20 cellular contexts compared by ENCODE assay signal in genomic region chr4:15413010-15413622, GRCh38. TPM values are rescaled to one million over a fixed set of nuclear protein-coding genes. Genes with fewer than 3 reads are reported as not detected.
DNase-seq lines count a peak whose midpoint lies in the region; ATAC-seq and TF ChIP-seq lines count a peak whose summit lies in the region.
"Had no signal": no experiment of that assay in that cellular context is flagged by ENCODE, and none has a peak within 500 bp of the region (broad histone marks: within the 10 kb centered on the region; RNA-seq: fewer than 3 reads in every experiment).

No MANE protein-coding gene starts in this region.

- H3K4me3 Mint-ChIP-seq in type B pancreatic cell = no peak overlapping the region
- H3K4me3 Mint-ChIP-seq: activated CD8-positive, alpha-beta memory T cell treated with anti-CD3 and anti-CD28 coated beads, Interleukin-2, amount 10 ng/mL, durations not matched to agents 7 days and 5 days had no signal

- no peak for TF ChIP-seq EP300 in sigmoid colon (IDR thresholded peaks at IDR 0.05)

- H2AFZ ChIP-seq in Loucy (ENCODE audit: low read length) = peak overlapping the region; percentile 29; the same call in 1 of the 2 replicates

- no peaks in the 10 kb centered on the region for H3K36me3 Mint-ChIP-seq in type B pancreatic cell
- H3K36me3 Mint-ChIP-seq: activated CD8-positive, alpha-beta memory T cell treated with anti-CD3 and anti-CD28 coated beads, Interleukin-2, amount 10 ng/mL, durations not matched to agents 7 days and 5 days had no signal

- peak; percentile 54 for DNase-seq in fibroblast of pulmonary artery (ENCODE audit: low read depth)
- DNase-seq in sigmoid colon = no peak
- DNase-seq in GF-D8 (lab: John Stamatoyannopoulos, UW) = no peak
- no peak for DNase-seq in Kasumi-1 (lab: John Stamatoyannopoulos, UW)
- no peak for DNase-seq in type B pancreatic cell (ENCODE audit: extremely low spot score, unreplicated experiment)
- DNase-seq: activated CD8-positive, alpha-beta memory T cell treated with anti-CD3 and anti-CD28 coated beads, Interleukin-2, amount 10 ng/mL, durations not matched to agents 7 days and 5 days; activated effector memory CD4-positive, alpha-beta T cell treated with anti-CD3 and anti-CD28 coated beads, Interleukin-2, amount 50 U/mL, for 16 hours; DMS79; NCI-H187; SIG-M5; stimulated activated CD4-positive, alpha-beta T cell treated with anti-CD3 and anti-CD28 coated beads, Interleukin-15, amount 100 ng/mL, for 24 hours had no signal

- peak overlapping the region; percentile 21 to 86 (median 67); a peak in 21 of 22 replicates for H3K4me2 ChIP-seq in BLaER1 treated with 17β-estradiol and CSF1 and Interleukin-3, amounts not matched to agents 10 nM and 100 nM
- no peak overlapping the region for H3K4me2 ChIP-seq in Loucy (ENCODE audit: low read depth, low read length, poor library complexity, severe bottlenecking)

- peaks cover 12% of the 10 kb centered on the region for H3K4me1 Mint-ChIP-seq in type B pancreatic cell (ENCODE audit: unreplicated experiment)

- H3K27ac ChIP-seq in BLaER1 treated with 17β-estradiol and CSF1 and Interleukin-3, amounts not matched to agents 10 nM and 100 nM = peak overlapping the region in 8 of 11 experiments; percentile 65 to 82 (median 76); a peak in 16 of 22 replicates
- peak overlapping the region in 3 of 4 donors; percentile 5 to 69 (median 69) for H3K27ac ChIP-seq in sigmoid colon

- H3K36me3 ChIP-seq in BLaER1 treated with 17β-estradiol and CSF1 and Interleukin-3, amounts not matched to agents 10 nM and 100 nM = no peaks in the 10 kb centered on the region; a peak in 1 of 22 replicates
- H3K36me3 ChIP-seq in Loucy (ENCODE audit: insufficient read depth, low read length) = no peaks in the 10 kb centered on the region
- H3K36me3 ChIP-seq in sigmoid colon = no peaks in the 10 kb centered on the region

- H4K20me1 ChIP-seq in BLaER1 treated with 17β-estradiol and CSF1 and Interleukin-3, amounts not matched to agents 10 nM and 100 nM = no peaks in the 10 kb centered on the region
- H4K20me1 ChIP-seq in Loucy (ENCODE audit: insufficient read depth, low read length, poor library complexity, severe bottlenecking) = no peaks in the 10 kb centered on the region

- no peak overlapping the region for H3K4me3 ChIP-seq in BLaER1 treated with 17β-estradiol and CSF1 and Interleukin-3, amounts not matched to agents 10 nM and 100 nM
- H3K4me3 ChIP-seq in Loucy (ENCODE audit: low read length, poor library complexity, severe bottlenecking) = no peak overlapping the region
- no peak overlapping the region for H3K4me3 ChIP-seq in fibroblast of pulmonary artery (replicated peaks; ENCODE audit: low read depth, low read length)
- H3K4me3 ChIP-seq in sigmoid colon = no peak overlapping the region

- no peak for ATAC-seq in HG02642 (IDR thresholded peaks at IDR 0.05; ENCODE audit: poor library complexity, unreplicated experiment)
- ATAC-seq: activated CD4-positive, CD25-positive, alpha-beta regulatory T cell treated with anti-CD3 and anti-CD28 coated beads, Interleukin-2, amount 50 U/mL, for 24 hours; activated CD8-positive, alpha-beta memory T cell treated with anti-CD3 and anti-CD28 coated beads, Interleukin-2, amount 10 ng/mL, durations not matched to agents 7 days and 5 days; HCT116 had no signal

- no peaks in the 10 kb centered on the region for H3K27me3 ChIP-seq in BLaER1 treated with 17β-estradiol and CSF1 and Interleukin-3, amounts not matched to agents 10 nM and 100 nM
- H3K27me3 ChIP-seq in Loucy (ENCODE audit: insufficient read depth, low read length, poor library complexity, severe bottlenecking) (no peaks in the 10 kb centered on the region), sigmoid colon (no peaks in the 10 kb centered on the region)

- no peak for TF ChIP-seq POLR2A in sigmoid colon (IDR thresholded peaks at IDR 0.05)

- peaks cover 0 to 10% (median 0%) of the 10 kb centered on the region in 11 experiments; a peak in 6 of 22 replicates for H3K9me3 ChIP-seq in BLaER1 treated with 17β-estradiol and CSF1 and Interleukin-3, amounts not matched to agents 10 nM and 100 nM (replicated peaks in 1 of 11)
- H3K9me3 ChIP-seq in Loucy (ENCODE audit: insufficient read depth, low read depth, low read length) (no peaks in the 10 kb centered on the region), sigmoid colon (no peaks in the 10 kb centered on the region)

- no peaks in the 10 kb centered on the region for H3F3A ChIP-seq in Loucy (ENCODE audit: low read depth)

- intact Hi-C loops in sigmoid colon (cut with DNase I) = no loop called here

- WGBS in sigmoid colon, 2 donors = 68 to 72% methylated on average over 6 of the region's 6 CpGs

- H3K27ac Mint-ChIP-seq in type B pancreatic cell = no peak overlapping the region
- H3K27ac Mint-ChIP-seq: activated CD8-positive, alpha-beta memory T cell treated with anti-CD3 and anti-CD28 coated beads, Interleukin-2, amount 10 ng/mL, durations not matched to agents 7 days and 5 days had no signal

- no peak for TF ChIP-seq CTCF in Loucy (conservative IDR thresholded peaks at IDR 0.05; ENCODE audit: low read length)
- no peak for TF ChIP-seq CTCF in fibroblast of pulmonary artery (IDR thresholded peaks at IDR 0.05; ENCODE audit: low read length, missing control alignments)
- no peak for TF ChIP-seq CTCF in sigmoid colon (IDR thresholded peaks at IDR 0.05)
- no peak for TF ChIP-seq CTCF in type B pancreatic cell (conservative IDR thresholded peaks at IDR 0.05)

- peaks cover under 1% of the 10 kb centered on the region for H3K9me3 Mint-ChIP-seq in type B pancreatic cell

- no peaks in the 10 kb centered on the region for H3K27me3 Mint-ChIP-seq in type B pancreatic cell
- H3K27me3 Mint-ChIP-seq: activated CD8-positive, alpha-beta memory T cell treated with anti-CD3 and anti-CD28 coated beads, Interleukin-2, amount 10 ng/mL, durations not matched to agents 7 days and 5 days had no signal

- peak overlapping the region in 3 of 11 experiments; percentile 19 to 36 (median 35); a peak in 2 of 22 replicates for H3K9ac ChIP-seq in BLaER1 treated with 17β-estradiol and CSF1 and Interleukin-3, amounts not matched to agents 10 nM and 100 nM
- H3K9ac ChIP-seq in Loucy (ENCODE audit: low read depth, low read length, poor library complexity, severe bottlenecking) = peak overlapping the region; percentile 7

- H3K79me2 ChIP-seq in Loucy (ENCODE audit: insufficient read depth, low read length) = no peaks in the 10 kb centered on the region

- no peaks in the 10 kb centered on the region for H3K9me2 ChIP-seq in Loucy (replicated peaks; ENCODE audit: low read depth, low read length)

- peaks cover 67 to 87% (median 79%) of the 10 kb centered on the region in 10 experiments for H3K4me1 ChIP-seq in BLaER1 treated with 17β-estradiol and CSF1 and Interleukin-3, amounts not matched to agents 10 nM and 100 nM
- H3K4me1 ChIP-seq in Loucy (ENCODE audit: insufficient read depth, low read length, poor library complexity, severe bottlenecking) (peaks cover 71% of the 10 kb centered on the region), sigmoid colon (peaks cover 0 to 59% (median 38%) of the 10 kb centered on the region in 4 donors)

RNA-seq across cellular contexts. Expression of gene C1QTNF7, which starts 14.7 kb away (rescaled TPM):
- total RNA-seq in sigmoid colon = 10 to 100 TPM; 11.0 to 36.8 (median 18.9) TPM
- 1 to 10 TPM in 2 of 3 donors, under 1 TPM in 1; 0.46 to 2.4 (median 1.2) TPM for polyA plus RNA-seq in sigmoid colon
- total RNA-seq in type B pancreatic cell (ENCODE audit: low replicate concordance) = 0.43 and 1.8 TPM in 2 replicates
- total RNA-seq: activated CD8-positive, alpha-beta memory T cell treated with anti-CD3 and anti-CD28 coated beads, Interleukin-2, amount 10 ng/mL, durations not matched to agents 7 days and 5 days; dermis microvascular lymphatic vessel endothelial cell; kidney epithelial cell; NCI-H460; T-helper 2 cell treated with Interferon-gamma antibody and Interleukin-4, amounts not matched to agents 100 ng/mL and 5 ng/mL, for 36 hours had no signal

RNA-seq across cellular contexts. Expression of gene CC2D2A, which starts 56.6 kb away (rescaled TPM):
- 100 to 1,000 TPM in 1 of 4 donors, 10 to 100 TPM in 3; 41.0 to 113 (median 51.3) TPM for total RNA-seq in sigmoid colon
- polyA plus RNA-seq in sigmoid colon = 1 to 10 TPM; 2.5 to 6.0 (median 3.8) TPM
- total RNA-seq in type B pancreatic cell (ENCODE audit: low replicate concordance) = 21.6 and 27.8 TPM in 2 replicates
- total RNA-seq: activated CD8-positive, alpha-beta memory T cell treated with anti-CD3 and anti-CD28 coated beads, Interleukin-2, amount 10 ng/mL, durations not matched to agents 7 days and 5 days; T-helper 2 cell treated with Interferon-gamma antibody and Interleukin-4, amounts not matched to agents 100 ng/mL and 5 ng/mL, for 36 hours had no signal
